1 cellular context compared by ENCODE assay signal in genomic region chr20:18057994-18058349, GRCh38.
TF ChIP-seq lines count a peak whose summit lies in the region.

No MANE protein-coding gene starts in this region.

TF ChIP-seq in H1, 55 proteins besides CTCF, POLR2A, EP300 and RAD21:
- no peak; the same call in 1 of the 2 replicates for TF ChIP-seq SP1 (IDR thresholded peaks at IDR 0.05; ENCODE audit: low read depth, low read length)
- no peak for TF ChIP-seq CBX5 (IDR thresholded peaks at IDR 0.05; ENCODE audit: low read depth, low read length)
- TF ChIP-seq CTBP2 (IDR thresholded peaks at IDR 0.05; ENCODE audit: borderline replicate concordance, insufficient read depth, insufficient read length, low read length) = peak; percentile 7
- 0 out of 2 replicates have a peak, but pooled peaks have one; percentile 4 for TF ChIP-seq E2F6 (IDR thresholded peaks at IDR 0.05)
- 0 out of 2 replicates have a peak, but pooled peaks have one; percentile 4 for TF ChIP-seq TAF1 (IDR thresholded peaks at IDR 0.05; ENCODE audit: low read depth, low read length)
- TF ChIP-seq ASH2L (IDR thresholded peaks at IDR 0.05; ENCODE audit: low read length) = peak; percentile 90
- TF ChIP-seq CBX8 (IDR thresholded peaks at IDR 0.05; ENCODE audit: borderline replicate concordance, low read depth, low read length) = no peak
- TF ChIP-seq JUND (IDR thresholded peaks at IDR 0.05; ENCODE audit: low read length) = 0 out of 2 replicates have a peak, but pooled peaks have one; percentile 16
